Comparison of ENCODE assay signal across 8 cellular contexts in the genomic region with DNA sequence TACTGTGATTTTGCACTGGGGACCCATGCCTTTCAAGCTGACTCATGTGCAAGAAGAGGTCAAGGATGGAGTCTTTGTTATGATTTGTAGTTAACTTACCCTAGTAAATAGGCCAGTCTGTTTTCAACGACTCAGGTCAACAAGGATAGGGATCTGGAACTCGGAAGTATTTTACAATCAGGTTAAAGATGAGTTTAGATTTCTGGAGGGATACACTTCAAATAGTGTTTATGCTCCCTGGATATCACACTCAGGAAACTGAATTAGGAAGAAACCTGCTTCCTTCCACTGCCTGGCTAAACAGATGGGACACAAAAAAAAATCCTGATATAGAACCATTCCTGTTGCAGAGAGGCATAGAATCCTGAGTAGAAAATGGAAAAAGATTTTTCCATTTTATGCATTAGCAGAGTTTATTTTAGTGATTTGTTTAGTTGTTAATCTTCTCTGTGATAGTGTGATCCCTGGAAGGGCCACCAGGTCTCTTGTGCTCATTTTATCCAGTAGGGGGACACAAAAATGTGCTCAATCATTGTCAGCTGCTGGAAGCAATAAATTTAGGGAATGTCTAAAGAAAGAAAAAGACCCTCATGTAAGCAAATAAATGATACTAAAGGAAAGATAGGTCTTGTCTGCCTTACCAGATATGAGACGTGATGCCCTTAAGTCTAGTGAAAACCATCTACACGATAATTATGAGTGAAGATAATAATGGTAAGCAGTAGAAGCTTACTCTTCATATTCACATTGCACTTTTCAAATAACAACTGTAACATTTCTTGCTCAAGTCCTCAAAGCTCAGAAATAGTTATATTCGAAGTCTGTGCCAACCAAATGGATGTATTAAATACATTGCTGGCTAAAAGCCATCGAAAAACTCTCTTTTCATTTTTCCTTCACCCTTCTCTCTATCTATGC.
DNase-seq lines count a peak whose midpoint lies in the region; ATAC-seq, FAIRE-seq and TF ChIP-seq lines count a peak whose summit lies in the region.

No MANE protein-coding gene starts in this region.

- peak overlapping the region; percentile 53 for H3K27ac ChIP-seq in WERI-Rb-1
- peak overlapping the region; percentile 27 for H3K27ac ChIP-seq in iPS-20b (ENCODE audit: low read length)
- H3K27ac ChIP-seq in thyroid gland: peak overlapping the region; percentile 34 to 51 (median 37)
- H3K27ac ChIP-seq in small intestine (ENCODE audit: low read depth in 1 of 2, low read length in 1 of 2): no peak overlapping the region

- H3K27me3 ChIP-seq in WERI-Rb-1 (ENCODE audit: insufficient read depth, low read depth, severe bottlenecking) (no peaks in the 10 kb centered on the region), iPS-20b (ENCODE audit: insufficient read depth, low read length) (no peaks in the 10 kb centered on the region), thyroid gland (no peaks in the 10 kb centered on the region), small intestine (ENCODE audit: control insufficient read depth in 2 of 2, insufficient read depth in 2 of 2, low read length in 2 of 2) (no peaks in the 10 kb centered on the region)

- H3K4me3 ChIP-seq in WERI-Rb-1 (ENCODE audit: low read depth, low read length) (no peak overlapping the region; the same call in 1 of the 2 replicates), iPS-20b (ENCODE audit: low read length) (peak overlapping the region; percentile 14; the same call in 1 of the 2 replicates), thyroid gland (replicated peaks in 1 of 3) (no peak overlapping the region), small intestine (ENCODE audit: low read depth in 1 of 2, low read length in 2 of 2) (no peak overlapping the region)

- intact Hi-C loops in thyroid gland (cut with DNase I): no loop called here

- DNase-seq in D341Med (ENCODE audit: low spot score) (peak; percentile 63), NCI-H1417 (lab: John Stamatoyannopoulos, UW) (peak; percentile 37 to 91 (median 64)), WERI-Rb-1 (no peak), thyroid gland (peak in 1 of 2 donors; percentile 18), small intestine (no peak)

- no peaks in the 10 kb centered on the region for H3K9me3 ChIP-seq in WERI-Rb-1 (ENCODE audit: severe bottlenecking)
- H3K9me3 ChIP-seq in iPS-20b (ENCODE audit: insufficient read depth, low read depth, low read length): no peaks in the 10 kb centered on the region
- H3K9me3 ChIP-seq in thyroid gland: no peaks in the 10 kb centered on the region
- no peaks in the 10 kb centered on the region for H3K9me3 ChIP-seq in small intestine (ENCODE audit: control insufficient read depth, low read depth)

- no peaks in the 10 kb centered on the region for H3K36me3 ChIP-seq in WERI-Rb-1
- no peaks in the 10 kb centered on the region for H3K36me3 ChIP-seq in iPS-20b (ENCODE audit: insufficient read depth, low read depth, low read length)
- no peaks in the 10 kb centered on the region for H3K36me3 ChIP-seq in thyroid gland
- no peaks in the 10 kb centered on the region for H3K36me3 ChIP-seq in small intestine (ENCODE audit: control insufficient read depth in 2 of 2, insufficient read depth in 2 of 2, low read length in 2 of 2)

- FAIRE-seq in small intestine (lab: Jason Lieb, UNC): no peak

- 48 to 59% methylated on average over 6 of the region's 6 CpGs for WGBS in thyroid gland, 2 donors
- 15 to 37% (median 32%) methylated on average over 6 of the region's 6 CpGs for WGBS in small intestine, 3 donors

- TF ChIP-seq CTCF in WERI-Rb-1 (IDR thresholded peaks at IDR 0.05; ENCODE audit: low read depth, low read length) (peak; percentile 47), thyroid gland (IDR thresholded peaks at IDR 0.05) (peak; percentile 34 to 90 (median 60))

- ATAC-seq in GM19023 (IDR thresholded peaks at IDR 0.05; ENCODE audit: unreplicated experiment): no peak
- ATAC-seq in GM18498 (IDR thresholded peaks at IDR 0.05; ENCODE audit: unreplicated experiment): no peak

- H3K9ac ChIP-seq in iPS-20b (ENCODE audit: low read depth, low read length): peak overlapping the region; percentile 57; the same call in 1 of the 2 replicates

- H3K4me1 ChIP-seq in iPS-20b (ENCODE audit: insufficient read depth, low read length) (peaks cover 18% of the 10 kb centered on the region; the same call in 1 of the 2 replicates), thyroid gland (peaks cover 20 to 32% of the 10 kb centered on the region in 2 donors), small intestine (ENCODE audit: control insufficient read depth in 2 of 2, insufficient read depth in 1 of 2, low read depth in 1 of 2, low read length in 1 of 2) (peaks cover 0 to 6% of the 10 kb centered on the region in 2 donors)

- no peak for TF ChIP-seq POLR2A in thyroid gland (IDR thresholded peaks at IDR 0.05)

Comparison
In these comparisons a context has a peak if more than half of its experiments do, and no peak if none do; other contexts are left out.
1. DNase-seq: peak in D341Med (single experiment) and NCI-H1417 (3 of 3); none in WERI-Rb-1 (single experiment) and small intestine (single experiment).
2. H3K27ac ChIP-seq: peak in WERI-Rb-1 (single experiment), iPS-20b (single experiment) and thyroid gland (3 of 3); none in small intestine (0 of 2).